In genomic region chr2:99834426-99834825, GRCh38 we compare ENCODE assay signal across 23 cellular contexts.
"Had no signal": no experiment of that assay in that cellular context is flagged by ENCODE, and none has a peak within 500 bp of the region (broad histone marks: within the 10 kb centered on the region; RNA-seq: fewer than 3 reads in every experiment).

No MANE protein-coding gene starts in this region.

- H3K9me3 ChIP-seq: ascending aorta, Peyer's patch had no signal

- H3K36me3 Mint-ChIP-seq: activated CD8-positive, alpha-beta memory T cell treated with anti-CD3 and anti-CD28 coated beads, Interleukin-2, amount 10 ng/mL, durations not matched to agents 7 days and 5 days; activated naive CD4-positive, alpha-beta T cell treated with anti-CD3 and anti-CD28 coated beads, Interleukin-2, amount 50 U/mL, for 72 hours had no signal

- H3K27ac ChIP-seq: ascending aorta, Peyer's patch, VCaP had no signal

- H3K4me1 Mint-ChIP-seq: activated CD8-positive, alpha-beta memory T cell treated with anti-CD3 and anti-CD28 coated beads, Interleukin-2, amount 10 ng/mL, durations not matched to agents 7 days and 5 days; central memory CD8-positive, alpha-beta T cell; T-cell had no signal

- ATAC-seq: activated CD4-positive, CD25-positive, alpha-beta regulatory T cell treated with anti-CD3 and anti-CD28 coated beads, Interleukin-2, amount 50 U/mL, for 24 hours; activated CD8-positive, alpha-beta memory T cell treated with anti-CD3 and anti-CD28 coated beads, Interleukin-2, amount 10 ng/mL, durations not matched to agents 7 days and 5 days; activated CD8-positive, alpha-beta T cell treated with anti-CD3 and anti-CD28 coated beads for 36 hours; activated naive CD4-positive, alpha-beta T cell treated with anti-CD3 and anti-CD28 coated beads, Interleukin-2, amount 50 U/mL, for 72 hours; activated naive CD8-positive, alpha-beta T cell treated with anti-CD3 and anti-CD28 coated beads, Interleukin-2, amount 50 U/mL, for 24 hours; activated T-cell treated with anti-CD3 and anti-CD28 coated beads, Interleukin-2, amount 50 U/mL, for 4 hours; T-cell had no signal

- H3K27me3 ChIP-seq: ascending aorta, Peyer's patch had no signal

- H3K27ac Mint-ChIP-seq: activated CD8-positive, alpha-beta memory T cell treated with anti-CD3 and anti-CD28 coated beads, Interleukin-2, amount 10 ng/mL, durations not matched to agents 7 days and 5 days; activated CD8-positive, alpha-beta T cell treated with anti-CD3 and anti-CD28 coated beads for 36 hours; activated naive CD4-positive, alpha-beta T cell treated with anti-CD3 and anti-CD28 coated beads, Interleukin-2, amount 50 U/mL, for 72 hours; activated naive CD8-positive, alpha-beta T cell treated with anti-CD3 and anti-CD28 coated beads, Interleukin-2, amount 50 U/mL, for 24 hours; T-cell had no signal

- H3K4me3 Mint-ChIP-seq: activated CD8-positive, alpha-beta memory T cell treated with anti-CD3 and anti-CD28 coated beads, Interleukin-2, amount 10 ng/mL, durations not matched to agents 7 days and 5 days; activated CD8-positive, alpha-beta T cell treated with anti-CD3 and anti-CD28 coated beads for 36 hours; activated naive CD8-positive, alpha-beta T cell treated with anti-CD3 and anti-CD28 coated beads, Interleukin-2, amount 50 U/mL, for 24 hours; activated T-cell treated with anti-CD3 and anti-CD28 coated beads, Interleukin-2, amount 50 U/mL, for 4 hours; brain; central memory CD8-positive, alpha-beta T cell; T-cell had no signal

- H3K4me3 ChIP-seq: ascending aorta, Peyer's patch had no signal

- H3K4me1 ChIP-seq: ascending aorta, Peyer's patch had no signal

- DNase-seq: activated CD4-positive, alpha-beta T cell treated with anti-CD3 and anti-CD28 coated beads for 4 hours; activated CD8-positive, alpha-beta memory T cell treated with anti-CD3 and anti-CD28 coated beads, Interleukin-2, amount 10 ng/mL, durations not matched to agents 7 days and 5 days; activated CD8-positive, alpha-beta T cell treated with anti-CD3 and anti-CD28 coated beads for 36 hours; activated effector memory CD4-positive, alpha-beta T cell treated with anti-CD3 and anti-CD28 coated beads, Interleukin-2, amount 50 U/mL, for 16 hours; activated naive CD4-positive, alpha-beta T cell treated with Interleukin-2 at 50 U/mL for 16 hours; activated naive CD8-positive, alpha-beta T cell treated with anti-CD3 and anti-CD28 coated beads, Interleukin-2, amount 50 U/mL, for 24 hours; activated T-cell treated with anti-CD3 and anti-CD28 coated beads, Interleukin-2, amount 50 U/mL, for 4 hours; amniotic stem cell; NCI-H1092; NCI-H1417; NCI-H1930; NCI-H446; NCI-H524; Peyer's patch; SHP77 treated with DMSO at 0.1 percent for 48 hours; T-cell; T-helper 2 cell had no signal

- H3K36me3 ChIP-seq: ascending aorta, Peyer's patch had no signal

- H3K27me3 Mint-ChIP-seq: activated CD8-positive, alpha-beta memory T cell treated with anti-CD3 and anti-CD28 coated beads, Interleukin-2, amount 10 ng/mL, durations not matched to agents 7 days and 5 days; activated CD8-positive, alpha-beta T cell treated with anti-CD3 and anti-CD28 coated beads for 36 hours; activated naive CD8-positive, alpha-beta T cell treated with anti-CD3 and anti-CD28 coated beads, Interleukin-2, amount 50 U/mL, for 24 hours; brain; central memory CD8-positive, alpha-beta T cell; T-cell had no signal

- H3K9me3 Mint-ChIP-seq: activated CD8-positive, alpha-beta T cell treated with anti-CD3 and anti-CD28 coated beads for 36 hours; activated naive CD4-positive, alpha-beta T cell treated with anti-CD3 and anti-CD28 coated beads, Interleukin-2, amount 50 U/mL, for 72 hours; activated T-cell treated with anti-CD3 and anti-CD28 coated beads, Interleukin-2, amount 50 U/mL, for 4 hours; central memory CD8-positive, alpha-beta T cell; T-cell had no signal
